In genomic region chr13:60043262-60043661, GRCh38 we compare ENCODE assay signal across 24 cellular contexts.
DNase-seq lines count a peak whose midpoint lies in the region; ATAC-seq, FAIRE-seq and TF ChIP-seq lines count a peak whose summit lies in the region.
"Had no signal": no experiment of that assay in that cellular context is flagged by ENCODE, and none has a peak within 500 bp of the region (broad histone marks: within the 10 kb centered on the region; RNA-seq: fewer than 3 reads in every experiment).

No MANE protein-coding gene starts in this region.

- no peak overlapping the region for H3K4me3 ChIP-seq in tibial artery
- H3K4me3 ChIP-seq: cardiac muscle cell, HAP-1, K562, ovary had no signal

- ATAC-seq in GM21528 (IDR thresholded peaks at IDR 0.05; ENCODE audit: low FRiP score, unreplicated experiment): no peak
- no peak for ATAC-seq in natural killer cell treated with Interleukin-12 subunit alpha and Interleukin-12 subunit beta and Interleukin-15 and Interleukin-18, amount 100 ng/mL, for 72 hours
- ATAC-seq: activated T-cell treated with anti-CD3 and anti-CD28 coated beads, Interleukin-2, amount 50 U/mL, for 4 hours; K562; right cardiac atrium had no signal

- DNase-seq in AG20443 (ENCODE audit: low spot score) (peak; percentile 17), NCI-H2227 treated with DMSO at 0.1 percent for 48 hours (lab: John Stamatoyannopoulos, UW) (peak; percentile 10), fibroblast of gingiva (ENCODE audit: low read depth) (peak; percentile 90), urothelium cell line (ENCODE audit: low spot score) (no peak), tibial artery (no peak)
- DNase-seq in natural killer cell treated with Interleukin-12 subunit alpha and Interleukin-12 subunit beta and Interleukin-15 and Interleukin-18, amount 100 ng/mL, for 72 hours (ENCODE audit: low spot score): no peak
- DNase-seq: activated naive CD4-positive, alpha-beta T cell; activated T-cell treated with anti-CD3 and anti-CD28 coated beads, Interleukin-2, amount 50 U/mL, for 4 hours; amniotic stem cell; CD4-positive, alpha-beta T cell; dermis blood vessel endothelial cell; DMS 273 treated with DMSO at 0.1 percent for 48 hours; NCI-H1694; NCI-H2171 treated with DMSO at 0.1 percent for 48 hours; NCI-H82; OCI-M1; ovary; right cardiac atrium had no signal

- H3K4me1 Mint-ChIP-seq in nephron: no peaks in the 10 kb centered on the region
- H3K4me1 Mint-ChIP-seq in natural killer cell treated with Interleukin-12 subunit alpha and Interleukin-12 subunit beta and Interleukin-15 and Interleukin-18, amount 100 ng/mL, for 72 hours (ENCODE audit: low read depth in 2 of 2): no peaks in the 10 kb centered on the region

- intact Hi-C loops in tibial artery (cut with DNase I; ENCODE audit: low total_unique reads): no loop called here

- no peak overlapping the region for H3K4me3 Mint-ChIP-seq in nephron
- no peak overlapping the region for H3K4me3 Mint-ChIP-seq in natural killer cell treated with Interleukin-12 subunit alpha and Interleukin-12 subunit beta and Interleukin-15 and Interleukin-18, amount 100 ng/mL, for 72 hours
- H3K4me3 Mint-ChIP-seq: activated T-cell treated with anti-CD3 and anti-CD28 coated beads, Interleukin-2, amount 50 U/mL, for 4 hours; CD4-positive, alpha-beta T cell; type B pancreatic cell had no signal

- no peaks in the 10 kb centered on the region for H3K36me3 ChIP-seq in tibial artery
- H3K36me3 ChIP-seq: cardiac muscle cell, ovary had no signal

- H3K36me3 Mint-ChIP-seq in nephron (ENCODE audit: low read depth): no peaks in the 10 kb centered on the region
- H3K36me3 Mint-ChIP-seq in natural killer cell treated with Interleukin-12 subunit alpha and Interleukin-12 subunit beta and Interleukin-15 and Interleukin-18, amount 100 ng/mL, for 72 hours: no peaks in the 10 kb centered on the region

- no peaks in the 10 kb centered on the region for H3K27me3 ChIP-seq in tibial artery
- H3K27me3 ChIP-seq: cardiac muscle cell, ovary had no signal

- no peak for FAIRE-seq in urothelium cell line (lab: Jason Lieb, UNC)
- FAIRE-seq: K562 had no signal

- H3K27ac Mint-ChIP-seq in nephron: peak overlapping the region in 2 of 3 experiments; percentile 0 to 9
- H3K27ac Mint-ChIP-seq in natural killer cell treated with Interleukin-12 subunit alpha and Interleukin-12 subunit beta and Interleukin-15 and Interleukin-18, amount 100 ng/mL, for 72 hours: no peak overlapping the region
- H3K27ac Mint-ChIP-seq: CD4-positive, alpha-beta T cell; type B pancreatic cell had no signal

- peaks cover 3% of the 10 kb centered on the region for H3K9me3 Mint-ChIP-seq in nephron
- H3K9me3 Mint-ChIP-seq in natural killer cell treated with Interleukin-12 subunit alpha and Interleukin-12 subunit beta and Interleukin-15 and Interleukin-18, amount 100 ng/mL, for 72 hours: no peaks in the 10 kb centered on the region
- H3K9me3 Mint-ChIP-seq: CD4-positive, alpha-beta T cell had no signal

- H3K4me1 ChIP-seq in tibial artery: no peaks in the 10 kb centered on the region

- no peaks in the 10 kb centered on the region for H3K27me3 Mint-ChIP-seq in nephron (ENCODE audit: low read depth)
- no peaks in the 10 kb centered on the region for H3K27me3 Mint-ChIP-seq in natural killer cell treated with Interleukin-12 subunit alpha and Interleukin-12 subunit beta and Interleukin-15 and Interleukin-18, amount 100 ng/mL, for 72 hours
- H3K27me3 Mint-ChIP-seq: CD4-positive, alpha-beta T cell; type B pancreatic cell had no signal

- no peaks in the 10 kb centered on the region for H3K9me3 ChIP-seq in tibial artery
- H3K9me3 ChIP-seq: HAP-1, ovary had no signal

- H3K27ac ChIP-seq in tibial artery: no peak overlapping the region
- H3K27ac ChIP-seq: cardiac muscle cell, ovary had no signal

- TF ChIP-seq CTCF in nephron (IDR thresholded peaks at IDR 0.05; ENCODE audit: unreplicated experiment in 3 of 3) (no peak), tibial artery (IDR thresholded peaks at IDR 0.05) (no peak)

Comparison
In these comparisons a context has a peak if more than half of its experiments do, and no peak if none do; other contexts are left out.
1. DNase-seq: peak in AG20443 (single experiment), NCI-H2227 treated with DMSO at 0.1 percent for 48 hours (single experiment) and fibroblast of gingiva (single experiment); none in urothelium cell line (single experiment), tibial artery (0 of 2) and natural killer cell treated with Interleukin-12 subunit alpha and Interleukin-12 subunit beta and Interleukin-15 and Interleukin-18, amount 100 ng/mL, for 72 hours (single experiment).
2. H3K27ac Mint-ChIP-seq: peak in nephron (2 of 3); none in natural killer cell treated with Interleukin-12 subunit alpha and Interleukin-12 subunit beta and Interleukin-15 and Interleukin-18, amount 100 ng/mL, for 72 hours (0 of 2).